In genomic region chr7:20257212-20257611, GRCh38 we compare ENCODE assay signal across 40 cellular contexts. TPM values are rescaled to one million over a fixed set of nuclear protein-coding genes. Genes with fewer than 3 reads are reported as not detected.
"Had no signal": no experiment of that assay in that cellular context is flagged by ENCODE, and none has a peak within 500 bp of the region (broad histone marks: within the 10 kb centered on the region; RNA-seq: fewer than 3 reads in every experiment).

No MANE protein-coding gene starts in this region.

- H3K4me3 ChIP-seq: adrenal gland, breast epithelium, cardiac muscle cell, coronary artery, dorsolateral prefrontal cortex, gastrocnemius medialis, heart left ventricle had no signal

- H3K27ac ChIP-seq: adrenal gland, breast epithelium, cardiac muscle cell, coronary artery, dorsolateral prefrontal cortex, foreskin keratinocyte, gastrocnemius medialis, heart left ventricle, WERI-Rb-1 had no signal

- H3K4me1 ChIP-seq: adrenal gland, breast epithelium, foreskin keratinocyte, gastrocnemius medialis had no signal

- H3K27ac Mint-ChIP-seq: activated B cell treated with CpG ODN at 0.5 μM for 24 hours; activated CD4-positive, alpha-beta memory T cell treated with anti-CD3 and anti-CD28 coated beads for 36 hours; activated CD8-positive, alpha-beta memory T cell treated with anti-CD3 and anti-CD28 coated beads, Interleukin-2, amount 10 ng/mL, durations not matched to agents 7 days and 5 days; activated CD8-positive, alpha-beta T cell treated with anti-CD3 and anti-CD28 coated beads, Interleukin-2, amount 10 ng/mL, durations not matched to agents 7 days and 5 days; activated naive CD4-positive, alpha-beta T cell treated with anti-CD3 and anti-CD28 coated beads for 36 hours; activated naive CD4-positive, alpha-beta T cell treated with anti-CD3 and anti-CD28 coated beads, Interleukin-2, amount 50 U/mL, for 24 hours; activated naive CD8-positive, alpha-beta T cell treated with anti-CD3 and anti-CD28 coated beads for 36 hours; activated naive CD8-positive, alpha-beta T cell treated with anti-CD3 and anti-CD28 coated beads, Interleukin-2, amount 50 U/mL, for 24 hours; activated T-helper 1 cell treated with anti-CD3 and anti-CD28 coated beads, Interleukin-12 subunit alpha, Interleukin-12 subunit beta, Interleukin-2, Interleukin-4 antibody, amounts not matched to agents 30 ng/mL and 10 ng/mL and 1 ng/mL, durations not matched to agents 14 hours and 24 hours and 36 hours; activated T-helper 2 cell treated with anti-CD3 and anti-CD28 coated beads, Interferon-gamma antibody, Interleukin-2, Interleukin-4, amounts not matched to agents 10 μg/mL and 5 μg/mL and 100 μg/mL, durations not matched to agents 14 hours and 24 hours and 36 hours; brain; dendritic cell treated with granulocyte-macrophage colony-stimulating factor and Interleukin-4, amounts not matched to agents 40 ng/mL and 50 ng/mL, for 4 days; endodermal cell; T-helper 17 cell; T-helper 2 cell treated with Interferon-gamma antibody and Interleukin-4, amounts not matched to agents 5 μg/mL and 100 μg/mL, for 36 hours had no signal

- H3K27me3 Mint-ChIP-seq: activated B cell treated with CpG ODN at 0.5 μM for 24 hours; activated CD4-positive, alpha-beta memory T cell treated with anti-CD3 and anti-CD28 coated beads for 36 hours; activated CD8-positive, alpha-beta memory T cell treated with anti-CD3 and anti-CD28 coated beads, Interleukin-2, amount 10 ng/mL, durations not matched to agents 7 days and 5 days; activated naive CD4-positive, alpha-beta T cell treated with anti-CD3 and anti-CD28 coated beads, Interleukin-2, amount 50 U/mL, for 24 hours; activated naive CD8-positive, alpha-beta T cell treated with anti-CD3 and anti-CD28 coated beads for 36 hours; activated naive CD8-positive, alpha-beta T cell treated with anti-CD3 and anti-CD28 coated beads, Interleukin-2, amount 50 U/mL, for 24 hours; dendritic cell treated with granulocyte-macrophage colony-stimulating factor and Interleukin-4, amounts not matched to agents 40 ng/mL and 50 ng/mL, for 4 days; T-helper 17 cell had no signal

- H3K4me3 Mint-ChIP-seq: activated B cell treated with CpG ODN at 0.5 μM for 24 hours; activated CD4-positive, alpha-beta memory T cell treated with anti-CD3 and anti-CD28 coated beads for 36 hours; activated CD8-positive, alpha-beta memory T cell treated with anti-CD3 and anti-CD28 coated beads, Interleukin-2, amount 10 ng/mL, durations not matched to agents 7 days and 5 days; activated CD8-positive, alpha-beta T cell treated with anti-CD3 and anti-CD28 coated beads, Interleukin-2, amount 10 ng/mL, durations not matched to agents 7 days and 5 days; activated naive CD4-positive, alpha-beta T cell treated with anti-CD3 and anti-CD28 coated beads for 36 hours; activated naive CD4-positive, alpha-beta T cell treated with anti-CD3 and anti-CD28 coated beads, Interleukin-2, amount 50 U/mL, for 24 hours; activated naive CD8-positive, alpha-beta T cell treated with anti-CD3 and anti-CD28 coated beads for 36 hours; activated naive CD8-positive, alpha-beta T cell treated with anti-CD3 and anti-CD28 coated beads, Interleukin-2, amount 50 U/mL, for 24 hours; activated T-helper 1 cell treated with anti-CD3 and anti-CD28 coated beads, Interleukin-12 subunit alpha, Interleukin-12 subunit beta, Interleukin-2, Interleukin-4 antibody, amounts not matched to agents 30 ng/mL and 10 ng/mL and 1 ng/mL, durations not matched to agents 14 hours and 24 hours and 36 hours; brain; dendritic cell treated with granulocyte-macrophage colony-stimulating factor and Interleukin-4, amounts not matched to agents 40 ng/mL and 50 ng/mL, for 4 days; endodermal cell; T-helper 17 cell; T-helper 2 cell treated with Interferon-gamma antibody and Interleukin-4, amounts not matched to agents 5 μg/mL and 100 μg/mL, for 36 hours had no signal

- ATAC-seq: activated CD4-positive, CD25-positive, alpha-beta regulatory T cell treated with anti-CD3 and anti-CD28 coated beads, Interleukin-2, amount 50 U/mL, for 24 hours; activated CD8-positive, alpha-beta memory T cell treated with anti-CD3 and anti-CD28 coated beads, Interleukin-2, amount 10 ng/mL, durations not matched to agents 7 days and 5 days; activated CD8-positive, alpha-beta T cell treated with anti-CD3 and anti-CD28 coated beads, Interleukin-2, amount 10 ng/mL, durations not matched to agents 7 days and 5 days; activated naive CD8-positive, alpha-beta T cell treated with anti-CD3 and anti-CD28 coated beads, Interleukin-2, amount 50 U/mL, for 24 hours; esophagus mucosa; foreskin keratinocyte; gastrocnemius medialis; heart left ventricle; T-helper 17 cell had no signal

- H3K27me3 ChIP-seq: adrenal gland, breast epithelium, cardiac muscle cell, dorsolateral prefrontal cortex, foreskin keratinocyte, gastrocnemius medialis, heart left ventricle had no signal

- H3K36me3 ChIP-seq: adrenal gland, breast epithelium, cardiac muscle cell, gastrocnemius medialis, heart left ventricle, WERI-Rb-1 had no signal

- H3K9me3 Mint-ChIP-seq: activated B cell treated with CpG ODN at 0.5 μM for 24 hours; activated CD4-positive, alpha-beta memory T cell treated with anti-CD3 and anti-CD28 coated beads for 36 hours; activated naive CD4-positive, alpha-beta T cell treated with anti-CD3 and anti-CD28 coated beads for 36 hours; activated naive CD4-positive, alpha-beta T cell treated with anti-CD3 and anti-CD28 coated beads, Interleukin-2, amount 50 U/mL, for 24 hours; activated naive CD8-positive, alpha-beta T cell treated with anti-CD3 and anti-CD28 coated beads for 36 hours; activated naive CD8-positive, alpha-beta T cell treated with anti-CD3 and anti-CD28 coated beads, Interleukin-2, amount 50 U/mL, for 24 hours; activated T-helper 1 cell treated with anti-CD3 and anti-CD28 coated beads, Interleukin-12 subunit alpha, Interleukin-12 subunit beta, Interleukin-2, Interleukin-4 antibody, amounts not matched to agents 30 ng/mL and 10 ng/mL and 1 ng/mL, durations not matched to agents 14 hours and 24 hours and 36 hours; activated T-helper 2 cell treated with anti-CD3 and anti-CD28 coated beads, Interferon-gamma antibody, Interleukin-2, Interleukin-4, amounts not matched to agents 10 μg/mL and 5 μg/mL and 100 μg/mL, durations not matched to agents 14 hours and 24 hours and 36 hours; dendritic cell treated with granulocyte-macrophage colony-stimulating factor and Interleukin-4, amounts not matched to agents 40 ng/mL and 50 ng/mL, for 4 days; endodermal cell; T-helper 2 cell treated with Interferon-gamma antibody and Interleukin-4, amounts not matched to agents 5 μg/mL and 100 μg/mL, for 36 hours had no signal

- DNase-seq: activated B cell treated with CpG ODN at 0.5 μM for 24 hours; activated CD4-positive, alpha-beta memory T cell treated with anti-CD3 and anti-CD28 coated beads for 36 hours; activated CD4-positive, alpha-beta T cell treated with anti-CD3 and anti-CD28 coated beads for 48 hours; activated CD4-positive, alpha-beta T cell treated with anti-CD3 and anti-CD28 coated beads, Interleukin-2, amount 50 U/mL, for 1 hour; activated CD8-positive, alpha-beta memory T cell treated with anti-CD3 and anti-CD28 coated beads, Interleukin-2, amount 10 ng/mL, durations not matched to agents 7 days and 5 days; activated CD8-positive, alpha-beta memory T cell treated with anti-CD3 and anti-CD28 coated beads, Interleukin-2, amount 50 U/mL, for 4 hours; activated CD8-positive, alpha-beta T cell treated with anti-CD3 and anti-CD28 coated beads, Interleukin-2, amount 10 ng/mL, durations not matched to agents 7 days and 5 days; activated effector memory CD4-positive, alpha-beta T cell treated with anti-CD3 and anti-CD28 coated beads, Interleukin-2, amount 50 U/mL, for 16 hours; activated naive CD4-positive, alpha-beta T cell treated with anti-CD3 and anti-CD28 coated beads for 36 hours; activated naive CD8-positive, alpha-beta T cell treated with anti-CD3 and anti-CD28 coated beads for 36 hours; activated naive CD8-positive, alpha-beta T cell treated with anti-CD3 and anti-CD28 coated beads, Interleukin-2, amount 50 U/mL, for 24 hours; activated T-cell treated with anti-CD3 and anti-CD28 coated beads, Interleukin-2, amount 50 U/mL, for 1 hour; activated T-cell treated with anti-CD3 and anti-CD28 coated beads, Interleukin-2, amount 50 U/mL, for 48 hours; adrenal gland; amygdala; aorta; central memory CD4-positive, alpha-beta T cell; cerebellar nuclear complex; dorsolateral prefrontal cortex; effector memory CD4-positive, alpha-beta T cell; endodermal cell; foreskin keratinocyte; gastrocnemius medialis; glutamatergic neuron; heart left ventricle; T-helper 1 cell; T-helper 17 cell; T1000; WERI-Rb-1 had no signal

- H3K9me3 ChIP-seq: adrenal gland, breast epithelium, gastrocnemius medialis, heart left ventricle had no signal

- H3K4me1 Mint-ChIP-seq: activated B cell treated with CpG ODN at 0.5 μM for 24 hours; activated CD8-positive, alpha-beta memory T cell treated with anti-CD3 and anti-CD28 coated beads, Interleukin-2, amount 10 ng/mL, durations not matched to agents 7 days and 5 days; activated naive CD4-positive, alpha-beta T cell treated with anti-CD3 and anti-CD28 coated beads, Interleukin-2, amount 50 U/mL, for 24 hours; activated naive CD8-positive, alpha-beta T cell treated with anti-CD3 and anti-CD28 coated beads for 36 hours; activated naive CD8-positive, alpha-beta T cell treated with anti-CD3 and anti-CD28 coated beads, Interleukin-2, amount 50 U/mL, for 24 hours; endodermal cell; T-helper 17 cell had no signal

- H3K36me3 Mint-ChIP-seq: activated CD4-positive, alpha-beta memory T cell treated with anti-CD3 and anti-CD28 coated beads for 36 hours; activated CD8-positive, alpha-beta memory T cell treated with anti-CD3 and anti-CD28 coated beads, Interleukin-2, amount 10 ng/mL, durations not matched to agents 7 days and 5 days; activated naive CD4-positive, alpha-beta T cell treated with anti-CD3 and anti-CD28 coated beads, Interleukin-2, amount 50 U/mL, for 24 hours; activated naive CD8-positive, alpha-beta T cell treated with anti-CD3 and anti-CD28 coated beads for 36 hours; brain had no signal

RNA-seq across cellular contexts. Expression of gene MACC1, which starts 40.0 kb away (rescaled TPM):
- total RNA-seq: activated T-helper 1 cell treated with anti-CD3 and anti-CD28 coated beads, Interleukin-12 subunit alpha, Interleukin-12 subunit beta, Interleukin-2, Interleukin-4 antibody, amounts not matched to agents 30 ng/mL and 10 ng/mL and 1 ng/mL, durations not matched to agents 14 hours and 24 hours and 36 hours; activated T-helper 2 cell treated with anti-CD3 and anti-CD28 coated beads, Interferon-gamma antibody, Interleukin-2, Interleukin-4, amounts not matched to agents 10 μg/mL and 5 μg/mL and 100 μg/mL, durations not matched to agents 14 hours and 24 hours and 36 hours; gastrocnemius medialis had no signal
- polyA plus RNA-seq: cardiac muscle cell had no signal
